In the genomic region with DNA sequence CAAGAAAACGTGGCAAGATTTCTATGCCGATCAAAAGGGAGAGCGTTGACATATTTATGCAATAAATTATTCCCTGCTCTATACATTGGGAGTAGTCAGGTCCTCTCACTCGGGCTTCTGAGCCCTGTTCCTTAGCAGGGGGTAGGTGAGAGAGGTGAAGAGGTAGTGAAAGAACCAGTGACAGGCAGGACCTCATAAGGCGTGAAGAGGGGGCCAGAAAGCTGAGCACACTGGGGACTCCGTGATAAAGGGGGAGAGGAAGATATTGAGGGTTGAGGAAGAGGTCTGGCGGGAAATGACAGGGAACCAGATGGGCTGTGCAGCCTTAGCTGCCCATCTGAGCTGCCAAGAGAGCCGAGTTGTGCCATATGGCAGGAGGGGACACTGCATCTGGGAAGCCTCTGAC, we compare ENCODE assay signal across 7 cellular contexts. TPM values are rescaled to one million over a fixed set of nuclear protein-coding genes. Genes with fewer than 3 reads are reported as not detected.
A peak's percentile ranks its signal among the peaks of the same experiment; 100 is the strongest.
DNase-seq lines count a peak whose midpoint lies in the region; ATAC-seq and TF ChIP-seq lines count a peak whose summit lies in the region.

No MANE protein-coding gene starts in this region.

- POLR2A ChIA-PET in RWPE1 (lab: Yijun Ruan, JAX; ENCODE audit: low non-redundant PET), result interaction anchor here (0.7 to 1.6 kb wide), 2 partner anchors 56 to 60 kb away, joined by 3 to 4 read pairs; no protein-coding TSS in a partner anchor

- no peak for TF ChIP-seq CTCF in RWPE1 (conservative IDR thresholded peaks at IDR 0.05; ENCODE audit: low read depth)
- no peak for TF ChIP-seq CTCF in fibroblast of villous mesenchyme (IDR thresholded peaks at IDR 0.05; ENCODE audit: insufficient read depth, low read depth, low read length)

- CTCF ChIA-PET in RWPE1 (lab: Yijun Ruan, JAX), result interaction anchor here (0.6 kb wide), 3 partner anchors 14 to 1221 kb away, joined by 3 read pairs; partner anchors contain the start of gene GPX8

- DNase-seq in RWPE1 (ENCODE audit: low spot score), result no peak
- no peak for DNase-seq in fibroblast of villous mesenchyme (ENCODE audit: low read depth)
- no peak for DNase-seq in stimulated activated naive B cell treated with anti-CD40 and anti-IgM and Interleukin-4, amounts not matched to agents 10 μg/mL and 1 μg/mL and 100 μg/mL, for 72 hours
- no peak for DNase-seq in NCI-H526 treated with DMSO at 0.1 percent for 48 hours (lab: John Stamatoyannopoulos, UW)
- DNase-seq in MV-4-11 (lab: John Stamatoyannopoulos, UW), result no peak

- no peak overlapping the region for H3K27ac Mint-ChIP-seq in stimulated activated naive B cell treated with anti-CD40 and anti-IgM and Interleukin-4, amounts not matched to agents 10 μg/mL and 1 μg/mL and 100 μg/mL, for 72 hours

- peak overlapping the region; percentile 65 for H3K27ac ChIP-seq in RWPE1

- peaks cover 44 to 55% of the 10 kb centered on the region in 2 donors for H3K27me3 Mint-ChIP-seq in stimulated activated naive B cell treated with anti-CD40 and anti-IgM and Interleukin-4, amounts not matched to agents 10 μg/mL and 1 μg/mL and 100 μg/mL, for 72 hours

- H3K9me3 Mint-ChIP-seq in stimulated activated naive B cell treated with anti-CD40 and anti-IgM and Interleukin-4, amounts not matched to agents 10 μg/mL and 1 μg/mL and 100 μg/mL, for 72 hours, result peaks cover 4 to 5% of the 10 kb centered on the region in 2 donors

- peaks cover 27 to 41% of the 10 kb centered on the region in 2 donors for H3K4me1 Mint-ChIP-seq in stimulated activated naive B cell treated with anti-CD40 and anti-IgM and Interleukin-4, amounts not matched to agents 10 μg/mL and 1 μg/mL and 100 μg/mL, for 72 hours

- peak overlapping the region; percentile 58 for H3K4me3 ChIP-seq in fibroblast of villous mesenchyme (ENCODE audit: low read depth, low read length)

- ATAC-seq in GM18867 (IDR thresholded peaks at IDR 0.05; ENCODE audit: unreplicated experiment), result peak; percentile 4
- peak; percentile 8 for ATAC-seq in HG02642 (IDR thresholded peaks at IDR 0.05; ENCODE audit: poor library complexity, unreplicated experiment)
- peak; percentile 22 for ATAC-seq in stimulated activated naive B cell treated with anti-CD40 and anti-IgM and Interleukin-4, amounts not matched to agents 10 μg/mL and 1 μg/mL and 100 μg/mL, for 72 hours (replicated peaks)

- H3K4me3 Mint-ChIP-seq in stimulated activated naive B cell treated with anti-CD40 and anti-IgM and Interleukin-4, amounts not matched to agents 10 μg/mL and 1 μg/mL and 100 μg/mL, for 72 hours, result peak overlapping the region; percentile 82 to 86

- peaks cover 0 to 2% of the 10 kb centered on the region in 2 donors for H3K36me3 Mint-ChIP-seq in stimulated activated naive B cell treated with anti-CD40 and anti-IgM and Interleukin-4, amounts not matched to agents 10 μg/mL and 1 μg/mL and 100 μg/mL, for 72 hours

RNA-seq across cellular contexts. Expression of gene CDC20B, which starts 0.7 kb away (rescaled TPM):
- not detected in 2 replicates for total RNA-seq in fibroblast of villous mesenchyme

RNA-seq across cellular contexts. Expression of gene GPX8, which starts 13.7 kb away (rescaled TPM):
- 133 and 182 TPM in 2 replicates for total RNA-seq in fibroblast of villous mesenchyme

RNA-seq across cellular contexts. Expression of gene MCIDAS, which starts 53.4 kb away (rescaled TPM):
- total RNA-seq in fibroblast of villous mesenchyme, result not detected in 2 replicates

RNA-seq across cellular contexts. Expression of gene CCNO, which starts 59.7 kb away (rescaled TPM):
- total RNA-seq in fibroblast of villous mesenchyme, result 0.32 TPM in 1 of 2 replicates, not detected in the other
